In the genomic region with DNA sequence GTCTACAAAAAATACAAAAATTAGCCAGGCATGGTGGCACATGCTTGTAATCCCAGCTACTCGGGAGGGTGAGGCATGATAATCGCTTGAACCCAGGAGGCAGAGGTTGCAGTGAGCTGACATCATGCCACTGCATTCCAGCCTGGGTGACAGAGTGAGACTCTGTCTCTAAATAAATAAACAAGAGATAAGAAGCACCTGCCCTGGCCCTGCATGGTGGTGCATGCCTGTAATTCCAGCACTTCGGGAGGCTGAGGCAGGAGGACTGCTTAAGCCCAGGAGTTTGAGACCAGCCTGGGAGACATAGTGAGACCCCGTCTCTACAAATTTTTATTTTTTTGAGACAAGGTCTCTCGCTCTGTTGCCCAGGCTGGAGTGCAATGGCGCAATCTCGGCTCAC, we compare ENCODE assay signal across 1 cellular context.
TF ChIP-seq lines count a peak whose summit lies in the region.

No MANE protein-coding gene starts in this region.

TF ChIP-seq in HEK293, 187 proteins besides CTCF, POLR2A, EP300 and RAD21 (continued from another document):
- TF ChIP-seq, protein P1, sequence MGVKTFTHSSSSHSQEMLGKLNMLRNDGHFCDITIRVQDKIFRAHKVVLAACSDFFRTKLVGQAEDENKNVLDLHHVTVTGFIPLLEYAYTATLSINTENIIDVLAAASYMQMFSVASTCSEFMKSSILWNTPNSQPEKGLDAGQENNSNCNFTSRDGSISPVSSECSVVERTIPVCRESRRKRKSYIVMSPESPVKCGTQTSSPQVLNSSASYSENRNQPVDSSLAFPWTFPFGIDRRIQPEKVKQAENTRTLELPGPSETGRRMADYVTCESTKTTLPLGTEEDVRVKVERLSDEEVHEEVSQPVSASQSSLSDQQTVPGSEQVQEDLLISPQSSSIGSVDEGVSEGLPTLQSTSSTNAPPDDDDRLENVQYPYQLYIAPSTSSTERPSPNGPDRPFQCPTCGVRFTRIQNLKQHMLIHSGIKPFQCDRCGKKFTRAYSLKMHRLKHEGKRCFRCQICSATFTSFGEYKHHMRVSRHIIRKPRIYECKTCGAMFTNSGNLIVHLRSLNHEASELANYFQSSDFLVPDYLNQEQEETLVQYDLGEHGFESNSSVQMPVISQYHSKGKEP (tag by site-specific recombination; IDR thresholded peaks at IDR 0.05) = peak; percentile 93
- 0 out of 2 replicates have a peak, but pooled peaks have one; percentile 37 for TF ChIP-seq ZEB2 (tag by site-specific recombination; IDR thresholded peaks at IDR 0.05)
- 0 out of 2 replicates have a peak, but pooled peaks have one; percentile 30 for TF ChIP-seq ZBTB7A (tag by site-specific recombination; IDR thresholded peaks at IDR 0.05; ENCODE audit: low read depth)
- TF ChIP-seq GLIS1 (tag by site-specific recombination; IDR thresholded peaks at IDR 0.05) = peak; percentile 89
- TF ChIP-seq KLF1 (tag by site-specific recombination; IDR thresholded peaks at IDR 0.05) = peak; percentile 44; the same call in 1 of the 2 replicates
- TF ChIP-seq BCL11A (tag by site-specific recombination; IDR thresholded peaks at IDR 0.05; ENCODE audit: low read depth) = peak; percentile 76; the same call in 1 of the 2 replicates
- peak; percentile 85 for TF ChIP-seq ZNF600 (tag by site-specific recombination; IDR thresholded peaks at IDR 0.05)
- peak; percentile 90 for TF ChIP-seq ZNF629 (tag by site-specific recombination; IDR thresholded peaks at IDR 0.05)
- peak; percentile 66 for TF ChIP-seq OSR2 (tag by site-specific recombination; IDR thresholded peaks at IDR 0.05)
- TF ChIP-seq ZNF366 (tag by site-specific recombination; conservative IDR thresholded peaks at IDR 0.05) = peak; percentile 32; the same call in 1 of the 2 replicates
- peak; percentile 30; the same call in 1 of the 2 replicates for TF ChIP-seq FEZF1 (tag by site-specific recombination; IDR thresholded peaks at IDR 0.05)
- TF ChIP-seq, protein P2, sequence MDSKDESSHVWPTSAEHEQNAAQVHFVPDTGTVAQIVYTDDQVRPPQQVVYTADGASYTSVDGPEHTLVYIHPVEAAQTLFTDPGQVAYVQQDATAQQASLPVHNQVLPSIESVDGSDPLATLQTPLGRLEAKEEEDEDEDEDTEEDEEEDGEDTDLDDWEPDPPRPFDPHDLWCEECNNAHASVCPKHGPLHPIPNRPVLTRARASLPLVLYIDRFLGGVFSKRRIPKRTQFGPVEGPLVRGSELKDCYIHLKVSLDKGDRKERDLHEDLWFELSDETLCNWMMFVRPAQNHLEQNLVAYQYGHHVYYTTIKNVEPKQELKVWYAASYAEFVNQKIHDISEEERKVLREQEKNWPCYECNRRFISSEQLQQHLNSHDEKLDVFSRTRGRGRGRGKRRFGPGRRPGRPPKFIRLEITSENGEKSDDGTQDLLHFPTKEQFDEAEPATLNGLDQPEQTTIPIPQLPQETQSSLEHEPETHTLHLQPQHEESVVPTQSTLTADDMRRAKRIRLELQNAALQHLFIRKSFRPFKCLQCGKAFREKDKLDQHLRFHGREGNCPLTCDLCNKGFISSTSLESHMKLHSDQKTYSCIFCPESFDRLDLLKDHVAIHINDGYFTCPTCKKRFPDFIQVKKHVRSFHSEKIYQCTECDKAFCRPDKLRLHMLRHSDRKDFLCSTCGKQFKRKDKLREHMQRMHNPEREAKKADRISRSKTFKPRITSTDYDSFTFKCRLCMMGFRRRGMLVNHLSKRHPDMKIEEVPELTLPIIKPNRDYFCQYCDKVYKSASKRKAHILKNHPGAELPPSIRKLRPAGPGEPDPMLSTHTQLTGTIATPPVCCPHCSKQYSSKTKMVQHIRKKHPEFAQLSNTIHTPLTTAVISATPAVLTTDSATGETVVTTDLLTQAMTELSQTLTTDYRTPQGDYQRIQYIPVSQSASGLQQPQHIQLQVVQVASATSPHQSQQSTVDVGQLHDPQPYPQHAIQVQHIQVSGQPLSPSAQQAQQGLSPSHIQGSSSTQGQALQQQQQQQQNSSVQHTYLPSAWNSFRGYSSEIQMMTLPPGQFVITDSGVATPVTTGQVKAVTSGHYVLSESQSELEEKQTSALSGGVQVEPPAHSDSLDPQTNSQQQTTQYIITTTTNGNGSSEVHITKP (tag by site-specific recombination; IDR thresholded peaks at IDR 0.05) = peak; percentile 36; the same call in 1 of the 2 replicates
- TF ChIP-seq, protein P3, sequence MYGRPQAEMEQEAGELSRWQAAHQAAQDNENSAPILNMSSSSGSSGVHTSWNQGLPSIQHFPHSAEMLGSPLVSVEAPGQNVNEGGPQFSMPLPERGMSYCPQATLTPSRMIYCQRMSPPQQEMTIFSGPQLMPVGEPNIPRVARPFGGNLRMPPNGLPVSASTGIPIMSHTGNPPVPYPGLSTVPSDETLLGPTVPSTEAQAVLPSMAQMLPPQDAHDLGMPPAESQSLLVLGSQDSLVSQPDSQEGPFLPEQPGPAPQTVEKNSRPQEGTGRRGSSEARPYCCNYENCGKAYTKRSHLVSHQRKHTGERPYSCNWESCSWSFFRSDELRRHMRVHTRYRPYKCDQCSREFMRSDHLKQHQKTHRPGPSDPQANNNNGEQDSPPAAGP (tag by site-specific recombination; IDR thresholded peaks at IDR 0.05) = peak; percentile 79
- TF ChIP-seq ZNF2 (tag by site-specific recombination; IDR thresholded peaks at IDR 0.05) = peak; percentile 98
- TF ChIP-seq, protein P4, sequence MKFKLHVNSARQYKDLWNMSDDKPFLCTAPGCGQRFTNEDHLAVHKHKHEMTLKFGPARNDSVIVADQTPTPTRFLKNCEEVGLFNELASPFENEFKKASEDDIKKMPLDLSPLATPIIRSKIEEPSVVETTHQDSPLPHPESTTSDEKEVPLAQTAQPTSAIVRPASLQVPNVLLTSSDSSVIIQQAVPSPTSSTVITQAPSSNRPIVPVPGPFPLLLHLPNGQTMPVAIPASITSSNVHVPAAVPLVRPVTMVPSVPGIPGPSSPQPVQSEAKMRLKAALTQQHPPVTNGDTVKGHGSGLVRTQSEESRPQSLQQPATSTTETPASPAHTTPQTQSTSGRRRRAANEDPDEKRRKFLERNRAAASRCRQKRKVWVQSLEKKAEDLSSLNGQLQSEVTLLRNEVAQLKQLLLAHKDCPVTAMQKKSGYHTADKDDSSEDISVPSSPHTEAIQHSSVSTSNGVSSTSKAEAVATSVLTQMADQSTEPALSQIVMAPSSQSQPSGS (tag by site-specific recombination; IDR thresholded peaks at IDR 0.05; ENCODE audit: low read depth) = 0 out of 2 replicates have a peak, but pooled peaks have one; percentile 30
- peak; percentile 65 for TF ChIP-seq KLF8 (tag by site-specific recombination; IDR thresholded peaks at IDR 0.05)
- TF ChIP-seq ZNF561 (tag by site-specific recombination; IDR thresholded peaks at IDR 0.05; ENCODE audit: borderline replicate concordance) = peak; percentile 38; the same call in 1 of the 2 replicates
